ENCODE assay signal across 1 cellular context in the genomic region with DNA sequence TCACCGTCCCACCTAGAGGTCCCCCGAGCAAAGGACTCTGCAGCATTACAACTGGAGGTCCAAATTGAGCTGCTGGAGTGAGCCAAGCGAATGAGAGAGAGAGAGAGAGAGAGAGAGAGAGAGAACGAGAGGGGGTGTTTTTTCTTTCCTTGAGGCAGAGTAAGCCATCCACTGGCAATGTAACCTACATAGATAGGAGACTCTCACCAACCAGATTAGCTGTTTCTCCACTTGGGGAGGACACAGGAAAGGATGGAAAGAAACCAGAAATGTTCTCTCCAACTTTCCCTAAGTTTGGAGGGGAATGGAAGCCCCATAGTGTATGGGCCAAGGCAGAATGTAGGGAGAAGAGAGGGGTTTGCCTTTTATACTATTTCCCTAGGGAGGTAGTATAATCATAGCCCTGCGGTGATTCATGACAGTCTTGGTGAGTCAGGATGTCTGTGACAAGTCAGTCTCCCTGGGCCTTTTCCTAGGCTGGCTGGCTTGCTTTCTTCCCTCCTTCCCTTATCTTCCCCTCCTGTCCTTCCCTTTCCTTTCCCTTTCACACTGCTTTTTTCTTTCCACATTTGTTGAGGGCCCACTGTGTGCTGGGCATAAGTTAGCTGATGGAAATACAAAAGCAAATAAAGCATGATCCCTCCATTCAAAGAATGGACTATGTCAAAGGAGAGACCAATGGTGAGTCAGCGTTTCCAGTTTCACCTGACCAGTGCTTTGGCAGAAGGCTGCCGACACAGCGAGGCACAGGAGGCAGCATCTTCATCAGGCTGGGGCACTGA.
TF ChIP-seq lines count a peak whose summit lies in the region.

No MANE protein-coding gene starts in this region.

TF ChIP-seq in HCT116, 20 proteins besides CTCF, POLR2A, EP300 and RAD21 (continued from another document):
- TF ChIP-seq FOSL1 (IDR thresholded peaks at IDR 0.05; ENCODE audit: low read depth) (peak; percentile 80), YY1 (IDR thresholded peaks at IDR 0.05; ENCODE audit: extremely low read depth, insufficient replicate concordance, low read depth, low read length) (no peak), ATF3 (IDR thresholded peaks at IDR 0.05) (no peak), ZNF274 (IDR thresholded peaks at IDR 0.05; ENCODE audit: low read depth, low read length) (no peak), POLR2AphosphoS5 (IDR thresholded peaks at IDR 0.05; ENCODE audit: low read depth, low read length) (no peak), CEBPB (IDR thresholded peaks at IDR 0.05; ENCODE audit: low read depth) (no peak), EGR1 (IDR thresholded peaks at IDR 0.05; ENCODE audit: low read depth) (no peak), EZH2 (IDR thresholded peaks at IDR 0.05) (no peak), TCF7L2 (IDR thresholded peaks at IDR 0.05; ENCODE audit: borderline replicate concordance, extremely low read depth, insufficient read depth, insufficient read length) (peak; percentile 34), REST (IDR thresholded peaks at IDR 0.05; ENCODE audit: low read depth) (no peak), ZFX (IDR thresholded peaks at IDR 0.05) (peak; percentile 9; the same call in 1 of the 2 replicates), SRF (IDR thresholded peaks at IDR 0.05; ENCODE audit: low read depth) (no peak), MAX (IDR thresholded peaks at IDR 0.05) (peak; percentile 55; the same call in 1 of the 2 replicates), SP1 (IDR thresholded peaks at IDR 0.05; ENCODE audit: low read depth) (peak; percentile 59; the same call in 1 of the 2 replicates), ELF1 (IDR thresholded peaks at IDR 0.05; ENCODE audit: borderline replicate concordance, low read depth) (no peak), JUND (IDR thresholded peaks at IDR 0.05) (peak; percentile 67), ZBTB33 (IDR thresholded peaks at IDR 0.05; ENCODE audit: extremely low read depth, insufficient replicate concordance, low read length) (no peak), EZH2phosphoT487 (IDR thresholded peaks at IDR 0.05; ENCODE audit: borderline replicate concordance) (no peak)
